In the genomic region with DNA sequence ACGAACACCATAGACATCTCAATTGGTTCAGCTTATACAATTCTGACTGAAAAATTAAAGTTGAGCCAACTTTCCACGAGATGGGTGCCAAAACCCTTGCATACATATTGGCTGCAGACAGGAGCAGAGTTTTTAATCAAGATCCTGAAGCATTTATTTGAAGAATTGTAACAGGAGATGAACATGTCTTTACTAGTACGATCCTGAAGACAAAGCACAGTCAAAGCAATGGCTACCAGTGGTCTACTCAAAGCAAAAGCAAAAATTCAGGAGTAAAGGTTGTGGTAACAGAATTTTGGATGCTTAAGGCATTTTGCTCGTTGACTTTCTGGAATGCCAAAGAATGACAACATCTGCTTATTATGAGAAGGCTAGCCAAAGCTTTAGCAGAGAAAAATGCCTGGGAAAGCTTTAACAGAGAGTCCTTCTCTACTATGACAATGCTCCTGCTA, we compare ENCODE assay signal across 1 cellular context.
TF ChIP-seq lines count a peak whose summit lies in the region.

No MANE protein-coding gene starts in this region.

TF ChIP-seq in GM23338, 12 proteins besides CTCF, POLR2A, EP300 and RAD21 (continued from another document):
- TF ChIP-seq, protein P1, sequence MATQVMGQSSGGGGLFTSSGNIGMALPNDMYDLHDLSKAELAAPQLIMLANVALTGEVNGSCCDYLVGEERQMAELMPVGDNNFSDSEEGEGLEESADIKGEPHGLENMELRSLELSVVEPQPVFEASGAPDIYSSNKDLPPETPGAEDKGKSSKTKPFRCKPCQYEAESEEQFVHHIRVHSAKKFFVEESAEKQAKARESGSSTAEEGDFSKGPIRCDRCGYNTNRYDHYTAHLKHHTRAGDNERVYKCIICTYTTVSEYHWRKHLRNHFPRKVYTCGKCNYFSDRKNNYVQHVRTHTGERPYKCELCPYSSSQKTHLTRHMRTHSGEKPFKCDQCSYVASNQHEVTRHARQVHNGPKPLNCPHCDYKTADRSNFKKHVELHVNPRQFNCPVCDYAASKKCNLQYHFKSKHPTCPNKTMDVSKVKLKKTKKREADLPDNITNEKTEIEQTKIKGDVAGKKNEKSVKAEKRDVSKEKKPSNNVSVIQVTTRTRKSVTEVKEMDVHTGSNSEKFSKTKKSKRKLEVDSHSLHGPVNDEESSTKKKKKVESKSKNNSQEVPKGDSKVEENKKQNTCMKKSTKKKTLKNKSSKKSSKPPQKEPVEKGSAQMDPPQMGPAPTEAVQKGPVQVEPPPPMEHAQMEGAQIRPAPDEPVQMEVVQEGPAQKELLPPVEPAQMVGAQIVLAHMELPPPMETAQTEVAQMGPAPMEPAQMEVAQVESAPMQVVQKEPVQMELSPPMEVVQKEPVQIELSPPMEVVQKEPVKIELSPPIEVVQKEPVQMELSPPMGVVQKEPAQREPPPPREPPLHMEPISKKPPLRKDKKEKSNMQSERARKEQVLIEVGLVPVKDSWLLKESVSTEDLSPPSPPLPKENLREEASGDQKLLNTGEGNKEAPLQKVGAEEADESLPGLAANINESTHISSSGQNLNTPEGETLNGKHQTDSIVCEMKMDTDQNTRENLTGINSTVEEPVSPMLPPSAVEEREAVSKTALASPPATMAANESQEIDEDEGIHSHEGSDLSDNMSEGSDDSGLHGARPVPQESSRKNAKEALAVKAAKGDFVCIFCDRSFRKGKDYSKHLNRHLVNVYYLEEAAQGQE (IDR thresholded peaks at IDR 0.05; ENCODE audit: unreplicated experiment) = no peak
- TF ChIP-seq POLR2AphosphoS5 (IDR thresholded peaks at IDR 0.05; ENCODE audit: low read depth) = no peak
- TF ChIP-seq, protein P2, sequence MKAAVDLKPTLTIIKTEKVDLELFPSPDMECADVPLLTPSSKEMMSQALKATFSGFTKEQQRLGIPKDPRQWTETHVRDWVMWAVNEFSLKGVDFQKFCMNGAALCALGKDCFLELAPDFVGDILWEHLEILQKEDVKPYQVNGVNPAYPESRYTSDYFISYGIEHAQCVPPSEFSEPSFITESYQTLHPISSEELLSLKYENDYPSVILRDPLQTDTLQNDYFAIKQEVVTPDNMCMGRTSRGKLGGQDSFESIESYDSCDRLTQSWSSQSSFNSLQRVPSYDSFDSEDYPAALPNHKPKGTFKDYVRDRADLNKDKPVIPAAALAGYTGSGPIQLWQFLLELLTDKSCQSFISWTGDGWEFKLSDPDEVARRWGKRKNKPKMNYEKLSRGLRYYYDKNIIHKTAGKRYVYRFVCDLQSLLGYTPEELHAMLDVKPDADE (IDR thresholded peaks at IDR 0.05) = no peak
- no peak for TF ChIP-seq ZNF331 (CRISPR knock-in tag; IDR thresholded peaks at IDR 0.05; ENCODE audit: low read depth)
- TF ChIP-seq STAT1 (IDR thresholded peaks at IDR 0.05; ENCODE audit: unreplicated experiment) = no peak
